Comparison of ENCODE assay signal across 24 cellular contexts in the genomic region with DNA sequence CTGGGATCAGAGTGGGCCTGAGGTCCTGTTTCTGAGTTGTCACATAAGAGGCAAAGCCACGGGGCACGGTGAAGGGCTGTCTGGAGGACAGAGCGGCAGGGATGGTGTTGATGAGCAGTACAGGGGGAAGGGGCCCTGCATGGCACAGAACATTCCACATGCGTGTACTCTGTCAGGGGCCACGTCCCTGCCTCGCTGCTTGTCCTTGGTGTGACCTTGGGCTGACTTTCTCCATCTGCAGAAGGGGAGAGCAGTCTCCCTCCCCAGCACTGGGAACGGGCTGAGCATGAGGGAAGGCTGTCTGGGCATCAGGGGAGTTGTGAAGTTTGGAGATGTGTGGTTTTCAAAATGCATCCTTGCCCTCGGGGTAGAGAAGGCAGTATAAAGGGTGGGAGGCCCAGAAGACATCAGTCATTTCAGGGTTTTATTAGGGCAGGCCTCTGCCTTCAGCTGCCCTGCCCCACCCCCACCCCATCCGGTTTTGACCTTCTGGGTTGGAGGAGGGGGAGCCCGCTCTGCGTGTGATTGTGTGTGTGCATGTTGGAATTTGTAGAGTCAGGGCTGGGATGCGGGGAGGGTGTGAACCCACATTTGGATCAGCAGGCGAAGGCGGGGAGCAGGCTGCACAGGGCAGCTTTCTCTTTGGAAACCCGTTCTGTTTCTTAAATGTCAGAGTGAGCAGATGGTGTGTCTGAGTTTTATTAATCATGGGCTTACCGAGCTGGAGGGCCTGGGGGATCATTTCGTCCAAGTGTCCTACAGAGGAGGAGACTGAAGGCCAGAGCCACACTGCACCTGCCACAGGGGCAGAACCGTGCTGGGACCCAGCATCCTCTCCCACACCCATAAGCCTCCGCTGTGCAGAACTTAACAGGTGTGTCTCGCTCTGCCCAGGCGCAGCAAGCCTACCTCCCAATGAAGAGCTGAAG.
DNase-seq lines count a peak whose midpoint lies in the region; ATAC-seq, FAIRE-seq and TF ChIP-seq lines count a peak whose summit lies in the region.
"Had no signal": no experiment of that assay in that cellular context is flagged by ENCODE, and none has a peak within 500 bp of the region (broad histone marks: within the 10 kb centered on the region; RNA-seq: fewer than 3 reads in every experiment).

No MANE protein-coding gene starts in this region.

- H3K9me2 ChIP-seq in OCI-LY1 (ENCODE audit: low read depth, low read length) = no peaks in the 10 kb centered on the region

- peak overlapping the region; percentile 21; the same call in 1 of the 2 replicates for H3K9ac ChIP-seq in OCI-LY1 (ENCODE audit: low read length)
- H3K9ac ChIP-seq in stomach smooth muscle (ENCODE audit: low read length in 2 of 2) = no peak overlapping the region

- no peaks in the 10 kb centered on the region for H3K79me2 ChIP-seq in OCI-LY1 (ENCODE audit: insufficient read depth, low read length)

- H3K4me3 ChIP-seq in cardiac muscle cell = no peak overlapping the region
- peak overlapping the region; percentile 14 for H3K4me3 ChIP-seq in OCI-LY1 (ENCODE audit: low read depth, low read length, poor library complexity, severe bottlenecking)
- no peak overlapping the region for H3K4me3 ChIP-seq in stomach smooth muscle (ENCODE audit: low read length in 2 of 2)
- H3K4me3 ChIP-seq: A549, esophagus squamous epithelium, left lung, Peyer's patch had no signal

- no peak for TF ChIP-seq POLR2A in GM12892 (IDR thresholded peaks at IDR 0.05; ENCODE audit: low read depth, low read length)

- H3K27ac Mint-ChIP-seq in glutamatergic neuron (ENCODE audit: unreplicated experiment) = peak overlapping the region; percentile 88
- H3K27ac Mint-ChIP-seq: activated naive CD4-positive, alpha-beta T cell treated with anti-CD3 and anti-CD28 coated beads, Interleukin-2, amount 50 U/mL, for 24 hours; progenitor cell of endocrine pancreas had no signal

- no peaks in the 10 kb centered on the region for H3K36me3 Mint-ChIP-seq in glutamatergic neuron (ENCODE audit: unreplicated experiment)
- H3K36me3 Mint-ChIP-seq: activated naive CD4-positive, alpha-beta T cell treated with anti-CD3 and anti-CD28 coated beads, Interleukin-2, amount 50 U/mL, for 24 hours had no signal

- intact Hi-C loops in left cardiac atrium (cut with DNase I) = no loop called here

- no peaks in the 10 kb centered on the region for H4K20me1 ChIP-seq in OCI-LY1 (ENCODE audit: insufficient read depth, low read length)

- H3K27ac ChIP-seq in cardiac muscle cell (peak overlapping the region; percentile 8), OCI-LY1 (ENCODE audit: low read depth, low read length, poor library complexity, severe bottlenecking) (peak overlapping the region; percentile 74), stomach smooth muscle (ENCODE audit: low read length) (peak overlapping the region; percentile 11)
- H3K27ac ChIP-seq: A549, esophagus squamous epithelium, left lung had no signal

- H3K36me3 ChIP-seq in cardiac muscle cell (no peaks in the 10 kb centered on the region), OCI-LY1 (ENCODE audit: insufficient read depth, low read length) (peaks cover 14% of the 10 kb centered on the region; the same call in 1 of the 2 replicates), stomach smooth muscle (ENCODE audit: control insufficient read depth in 2 of 2, insufficient read depth in 2 of 2, low read length in 2 of 2) (peaks cover 3 to 5% of the 10 kb centered on the region in 2 donors)
- H3K36me3 ChIP-seq: esophagus squamous epithelium, left lung, Peyer's patch had no signal

- H2AFZ ChIP-seq in OCI-LY1 (ENCODE audit: low read length) = no peak overlapping the region

- H3K9me3 Mint-ChIP-seq in glutamatergic neuron (ENCODE audit: unreplicated experiment) = peaks cover 31% of the 10 kb centered on the region
- H3K9me3 Mint-ChIP-seq: activated naive CD4-positive, alpha-beta T cell treated with anti-CD3 and anti-CD28 coated beads, Interleukin-2, amount 50 U/mL, for 24 hours had no signal

- H3K4me1 ChIP-seq in cardiac muscle cell (ENCODE audit: low read depth) = peaks cover 42% of the 10 kb centered on the region
- peaks cover 38% of the 10 kb centered on the region for H3K4me1 ChIP-seq in OCI-LY1 (ENCODE audit: insufficient read depth, low read length, severe bottlenecking)
- H3K4me1 ChIP-seq in stomach smooth muscle (ENCODE audit: control insufficient read depth, insufficient read depth, low read length) = peaks cover 13% of the 10 kb centered on the region
- H3K4me1 ChIP-seq: A549 had no signal

- no peaks in the 10 kb centered on the region for H3K9me3 ChIP-seq in cardiac muscle cell (ENCODE audit: low read depth)
- peaks cover 17% of the 10 kb centered on the region for H3K9me3 ChIP-seq in OCI-LY1 (ENCODE audit: low read length)
- peaks cover 3 to 12% of the 10 kb centered on the region in 2 donors for H3K9me3 ChIP-seq in stomach smooth muscle (ENCODE audit: control insufficient read depth in 2 of 2, low read length in 2 of 2)
- H3K9me3 ChIP-seq: Peyer's patch had no signal

- TF ChIP-seq CTCF in cardiac muscle cell (IDR thresholded peaks at IDR 0.05; ENCODE audit: low read depth, low read length) (no peak), OCI-LY1 (IDR thresholded peaks at IDR 0.05; ENCODE audit: low read length) (no peak), glutamatergic neuron (IDR thresholded peaks at IDR 0.05; ENCODE audit: partially characterized antibody, unreplicated experiment) (no peak)

- FAIRE-seq in GM12892 (lab: Jason Lieb, UNC) = no peak
- FAIRE-seq: A549, G401.6, GM12891 had no signal

- H3F3A ChIP-seq in OCI-LY1 (ENCODE audit: insufficient read depth, low read length) = no peaks in the 10 kb centered on the region

- H3K27me3 ChIP-seq in cardiac muscle cell (no peaks in the 10 kb centered on the region), OCI-LY1 (ENCODE audit: insufficient read depth, low read length) (peaks cover 16% of the 10 kb centered on the region; the same call in 1 of the 2 replicates), stomach smooth muscle (ENCODE audit: control insufficient read depth in 1 of 2, insufficient read depth in 2 of 2, low read length in 2 of 2) (no peaks in the 10 kb centered on the region)
- H3K27me3 ChIP-seq: esophagus squamous epithelium, left lung, Peyer's patch had no signal

- peaks cover 52% of the 10 kb centered on the region for H3K4me1 Mint-ChIP-seq in glutamatergic neuron (ENCODE audit: low read depth, unreplicated experiment)
- H3K4me1 Mint-ChIP-seq: activated naive CD4-positive, alpha-beta T cell treated with anti-CD3 and anti-CD28 coated beads, Interleukin-2, amount 50 U/mL, for 24 hours had no signal

- H3K4me2 ChIP-seq in OCI-LY1 (ENCODE audit: low read length) = peak overlapping the region; percentile 25
- H3K4me2 ChIP-seq: A549 had no signal

- DNase-seq in cardiac muscle cell (ENCODE audit: low read depth in 1 of 2, low spot score in 1 of 2) (no peak), left cardiac atrium (no peak), glutamatergic neuron (peak; percentile 47), NCI-H1436 treated with DMSO at 0.1 percent for 48 hours (lab: John Stamatoyannopoulos, UW) (no peak), GM12892 (ENCODE audit: insufficient read length) (no peak)
- DNase-seq: activated CD4-positive, alpha-beta T cell treated with anti-CD3 and anti-CD28 coated beads, Interleukin-2, amount 50 U/mL, for 48 hours; activated T-cell treated with anti-CD3 and anti-CD28 coated beads, Interleukin-2, amount 50 U/mL, for 1 hour; CD8-positive, alpha-beta memory T cell; esophagus squamous epithelium; GOT3; hippocampal formation; NCI-H1694; NCI-H526; Peyer's patch; stimulated activated naive CD8-positive, alpha-beta T cell treated with anti-CD3 and anti-CD28 coated beads, Interleukin-15, Interleukin-2, amounts not matched to agents 100 U/mL and 50 U/mL, for 24 hours had no signal

- no peak for ATAC-seq in left cardiac atrium
- no peak for ATAC-seq in GM18517 (IDR thresholded peaks at IDR 0.05; ENCODE audit: unreplicated experiment)
- ATAC-seq: stimulated activated naive CD8-positive, alpha-beta T cell treated with anti-CD3 and anti-CD28 coated beads, Interleukin-15, Interleukin-2, amounts not matched to agents 100 U/mL and 50 U/mL, for 24 hours had no signal

- H3K27me3 Mint-ChIP-seq in glutamatergic neuron (ENCODE audit: unreplicated experiment) = peaks cover 10% of the 10 kb centered on the region
- H3K27me3 Mint-ChIP-seq: activated naive CD4-positive, alpha-beta T cell treated with anti-CD3 and anti-CD28 coated beads, Interleukin-2, amount 50 U/mL, for 24 hours; CD8-positive, alpha-beta memory T cell had no signal

- peak overlapping the region; percentile 69 for H3K4me3 Mint-ChIP-seq in glutamatergic neuron (ENCODE audit: unreplicated experiment)
- H3K4me3 Mint-ChIP-seq: activated naive CD4-positive, alpha-beta T cell treated with anti-CD3 and anti-CD28 coated beads, Interleukin-2, amount 50 U/mL, for 24 hours had no signal

Comparison
In these comparisons a context has a peak if more than half of its experiments do, and no peak if none do; other contexts are left out.
1. H3K27ac ChIP-seq: peak in every context shown above with its lines; median percentile 74 in OCI-LY1; 11 in stomach smooth muscle; 8 in cardiac muscle cell.